In the genomic region with DNA sequence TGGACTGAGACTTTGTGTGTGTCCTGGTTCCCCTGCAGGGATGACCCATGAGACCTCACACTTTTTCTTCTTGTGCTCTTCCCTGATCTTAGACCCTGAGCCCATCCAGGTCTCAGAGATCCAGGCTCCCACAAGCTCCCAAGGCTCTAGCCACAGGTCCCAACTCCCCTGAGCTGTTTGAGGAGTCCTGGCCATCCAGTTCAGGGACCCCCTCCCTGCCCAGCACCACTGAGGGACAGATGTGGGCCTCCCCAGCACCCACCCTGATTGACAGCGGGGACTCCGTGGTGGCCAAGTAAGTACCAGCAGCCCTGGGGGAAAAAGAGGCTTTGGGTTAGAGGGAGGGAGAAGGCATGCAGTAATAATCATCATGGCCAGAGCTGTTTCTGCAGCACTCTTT, we compare ENCODE assay signal across 1 cellular context.
TF ChIP-seq lines count a peak whose summit lies in the region.

No MANE protein-coding gene starts in this region.

TF ChIP-seq in HEK293, 187 proteins besides CTCF, POLR2A, EP300 and RAD21 (continued from another document):
- TF ChIP-seq, protein P1, sequence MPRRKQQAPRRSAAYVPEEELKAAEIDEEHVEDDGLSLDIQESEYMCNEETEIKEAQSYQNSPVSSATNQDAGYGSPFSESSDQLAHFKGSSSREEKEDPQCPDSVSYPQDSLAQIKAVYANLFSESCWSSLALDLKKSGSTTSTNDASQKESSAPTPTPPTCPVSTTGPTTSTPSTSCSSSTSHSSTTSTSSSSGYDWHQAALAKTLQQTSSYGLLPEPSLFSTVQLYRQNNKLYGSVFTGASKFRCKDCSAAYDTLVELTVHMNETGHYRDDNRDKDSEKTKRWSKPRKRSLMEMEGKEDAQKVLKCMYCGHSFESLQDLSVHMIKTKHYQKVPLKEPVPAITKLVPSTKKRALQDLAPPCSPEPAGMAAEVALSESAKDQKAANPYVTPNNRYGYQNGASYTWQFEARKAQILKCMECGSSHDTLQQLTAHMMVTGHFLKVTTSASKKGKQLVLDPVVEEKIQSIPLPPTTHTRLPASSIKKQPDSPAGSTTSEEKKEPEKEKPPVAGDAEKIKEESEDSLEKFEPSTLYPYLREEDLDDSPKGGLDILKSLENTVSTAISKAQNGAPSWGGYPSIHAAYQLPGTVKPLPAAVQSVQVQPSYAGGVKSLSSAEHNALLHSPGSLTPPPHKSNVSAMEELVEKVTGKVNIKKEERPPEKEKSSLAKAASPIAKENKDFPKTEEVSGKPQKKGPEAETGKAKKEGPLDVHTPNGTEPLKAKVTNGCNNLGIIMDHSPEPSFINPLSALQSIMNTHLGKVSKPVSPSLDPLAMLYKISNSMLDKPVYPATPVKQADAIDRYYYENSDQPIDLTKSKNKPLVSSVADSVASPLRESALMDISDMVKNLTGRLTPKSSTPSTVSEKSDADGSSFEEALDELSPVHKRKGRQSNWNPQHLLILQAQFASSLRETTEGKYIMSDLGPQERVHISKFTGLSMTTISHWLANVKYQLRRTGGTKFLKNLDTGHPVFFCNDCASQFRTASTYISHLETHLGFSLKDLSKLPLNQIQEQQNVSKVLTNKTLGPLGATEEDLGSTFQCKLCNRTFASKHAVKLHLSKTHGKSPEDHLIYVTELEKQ (tag by site-specific recombination; IDR thresholded peaks at IDR 0.05; ENCODE audit: borderline replicate concordance) = no peak
- 0 out of 2 replicates have a peak, but pooled peaks have one; percentile 12 for TF ChIP-seq ZNF416 (tag by site-specific recombination; IDR thresholded peaks at IDR 0.05)
- no peak for TF ChIP-seq ZNF366 (tag by site-specific recombination; conservative IDR thresholded peaks at IDR 0.05)
- no peak for TF ChIP-seq ZNF544 (tag by site-specific recombination; IDR thresholded peaks at IDR 0.05)
- TF ChIP-seq HOXD13 (CRISPR knock-in tag; IDR thresholded peaks at IDR 0.05; ENCODE audit: borderline replicate concordance) = no peak
